In genomic region chr22:23836692-23837495, GRCh38 we compare ENCODE assay signal across 13 cellular contexts. TPM values are rescaled to one million over a fixed set of nuclear protein-coding genes. Genes with fewer than 3 reads are reported as not detected.
DNase-seq lines count a peak whose midpoint lies in the region; ATAC-seq and TF ChIP-seq lines count a peak whose summit lies in the region.
"Had no signal": no experiment of that assay in that cellular context is flagged by ENCODE, and none has a peak within 500 bp of the region (broad histone marks: within the 10 kb centered on the region; RNA-seq: fewer than 3 reads in every experiment).

No MANE protein-coding gene starts in this region.

- POLR2A ChIA-PET in activated naive CD8-positive, alpha-beta T cell treated with anti-CD3 and anti-CD28 coated beads, Interleukin-2, amount 10 ng/mL, durations not matched to agents 7 days and 5 days (lab: Charles Lee) = interaction anchor here (1.1 to 1.5 kb wide), 3 partner anchors 10 to 50 kb away, joined by 4 to 6 read pairs (median 4); partner anchors contain the start of gene SMARCB1

- 84% methylated on average over 9 of the region's 12 CpGs for WGBS in hepatocyte (ENCODE audit: low lambda C conversion rate, missing lambda C conversion rate)

- H3K4me1 ChIP-seq in hepatocyte (ENCODE audit: insufficient read depth) = peaks cover 17% of the 10 kb centered on the region

- no peaks in the 10 kb centered on the region for H3K9me2 ChIP-seq in hepatocyte (replicated peaks; ENCODE audit: insufficient read depth)

- peaks cover 21% of the 10 kb centered on the region for H3K4me1 Mint-ChIP-seq in activated naive CD8-positive, alpha-beta T cell treated with anti-CD3 and anti-CD28 coated beads, Interleukin-2, amount 10 ng/mL, durations not matched to agents 7 days and 5 days
- H3K4me1 Mint-ChIP-seq in naive B cell = peaks cover 51 to 68% (median 63%) of the 10 kb centered on the region in 3 donors

- no peak overlapping the region for H3K27ac Mint-ChIP-seq in activated naive CD8-positive, alpha-beta T cell treated with anti-CD3 and anti-CD28 coated beads, Interleukin-2, amount 10 ng/mL, durations not matched to agents 7 days and 5 days
- peak overlapping the region; percentile 92 to 100 (median 98) for H3K27ac Mint-ChIP-seq in naive B cell

- no peak overlapping the region for H2AFZ ChIP-seq in hepatocyte

- H3K4me3 ChIP-seq in GM06990 (replicated peaks; ENCODE audit: low read depth, low read length) (peak overlapping the region; percentile 77), hepatocyte (no peak overlapping the region)
- H3K4me3 ChIP-seq: coronary artery had no signal

- H3K36me3 ChIP-seq in GM06990 (ENCODE audit: control insufficient read depth, insufficient read depth, low read length) (peaks cover 34% of the 10 kb centered on the region), hepatocyte (replicated peaks; ENCODE audit: insufficient read depth, low read depth) (no peaks in the 10 kb centered on the region)

- no peaks in the 10 kb centered on the region for H3K9me3 ChIP-seq in hepatocyte (ENCODE audit: low read depth)

- H3K9me3 Mint-ChIP-seq in activated naive CD8-positive, alpha-beta T cell treated with anti-CD3 and anti-CD28 coated beads, Interleukin-2, amount 10 ng/mL, durations not matched to agents 7 days and 5 days = no peaks in the 10 kb centered on the region
- no peaks in the 10 kb centered on the region for H3K9me3 Mint-ChIP-seq in naive B cell
- H3K9me3 Mint-ChIP-seq: CD14-positive monocyte had no signal

- no peak for ATAC-seq in activated naive CD8-positive, alpha-beta T cell treated with anti-CD3 and anti-CD28 coated beads, Interleukin-2, amount 10 ng/mL, durations not matched to agents 7 days and 5 days (ENCODE audit: low read depth)
- ATAC-seq in naive B cell (ENCODE audit: low read depth in 2 of 2) (no peak), HG03045 (IDR thresholded peaks at IDR 0.05; ENCODE audit: unreplicated experiment) (no peak), HG03039 (IDR thresholded peaks at IDR 0.05; ENCODE audit: unreplicated experiment) (no peak)

- H4K20me1 ChIP-seq in hepatocyte (ENCODE audit: insufficient read depth, poor library complexity, severe bottlenecking) = no peaks in the 10 kb centered on the region

- no peak overlapping the region for H3K4me2 ChIP-seq in hepatocyte

- H3K79me2 ChIP-seq in hepatocyte = no peaks in the 10 kb centered on the region

- H3K27me3 ChIP-seq in GM06990 (replicated peaks; ENCODE audit: control insufficient read depth, insufficient read depth, low read length) (no peaks in the 10 kb centered on the region; the same call in 1 of the 2 replicates), hepatocyte (no peaks in the 10 kb centered on the region)

- no peak for TF ChIP-seq CTCF in 22Rv1 (IDR thresholded peaks at IDR 0.05)
- no peak for TF ChIP-seq CTCF in GM06990 (IDR thresholded peaks at IDR 0.05; ENCODE audit: insufficient read depth, low read length, poor library complexity, severe bottlenecking)
- TF ChIP-seq CTCF in hepatocyte (IDR thresholded peaks at IDR 0.05; ENCODE audit: poor library complexity) = no peak

- peak overlapping the region; percentile 31 for H3K4me3 Mint-ChIP-seq in activated naive CD8-positive, alpha-beta T cell treated with anti-CD3 and anti-CD28 coated beads, Interleukin-2, amount 10 ng/mL, durations not matched to agents 7 days and 5 days
- H3K4me3 Mint-ChIP-seq in naive B cell = peak overlapping the region; percentile 80 to 98 (median 96)

- H3K27me3 Mint-ChIP-seq in activated naive CD8-positive, alpha-beta T cell treated with anti-CD3 and anti-CD28 coated beads, Interleukin-2, amount 10 ng/mL, durations not matched to agents 7 days and 5 days = peaks cover 9% of the 10 kb centered on the region
- H3K27me3 Mint-ChIP-seq in naive B cell = no peaks in the 10 kb centered on the region

- no peak for DNase-seq in GM06990 (ENCODE audit: extremely low read depth, insufficient read length)
- DNase-seq in activated naive CD8-positive, alpha-beta T cell treated with anti-CD3 and anti-CD28 coated beads, Interleukin-2, amount 10 ng/mL, durations not matched to agents 7 days and 5 days = peak; percentile 33
- no peak for DNase-seq in naive B cell
- DNase-seq in hepatocyte (ENCODE audit: low spot score) = no peak
- DNase-seq in medulla oblongata (ENCODE audit: extremely low spot score) = no peak
- DNase-seq: NCI-H446 treated with DMSO at 0.1 percent for 48 hours; stimulated activated CD4-positive, alpha-beta T cell treated with anti-CD3 and anti-CD28 coated beads, Interleukin-15, amount 100 ng/mL, for 24 hours; WERI-Rb-1 had no signal

- H3K36me3 Mint-ChIP-seq in activated naive CD8-positive, alpha-beta T cell treated with anti-CD3 and anti-CD28 coated beads, Interleukin-2, amount 10 ng/mL, durations not matched to agents 7 days and 5 days = peaks cover 6% of the 10 kb centered on the region
- peaks cover 0 to 8% of the 10 kb centered on the region in 2 donors for H3K36me3 Mint-ChIP-seq in naive B cell

- H3K27ac ChIP-seq in 22Rv1 (peak overlapping the region; percentile 72), hepatocyte (no peak overlapping the region)

RNA-seq across cellular contexts. Expression of gene DERL3, which starts 1.9 kb away (rescaled TPM):
- 1 to 10 TPM; 9.6 to 9.9 TPM for total RNA-seq in activated naive CD8-positive, alpha-beta T cell treated with anti-CD3 and anti-CD28 coated beads, Interleukin-2, amount 10 ng/mL, durations not matched to agents 7 days and 5 days
- polyA plus RNA-seq in naive B cell (ENCODE audit: low read depth in 6 of 6) = 10 to 100 TPM; 25.2 to 33.9 (median 26.4) TPM
- 1.6 and 1.8 TPM in 2 replicates for total RNA-seq in hepatocyte
- polyA plus RNA-seq in hepatocyte = 5.1 and 6.1 TPM in 2 replicates

RNA-seq across cellular contexts. Expression of gene SLC2A11, which starts 20.8 kb away (rescaled TPM):
- 10 to 100 TPM; 10.0 to 12.1 TPM for total RNA-seq in activated naive CD8-positive, alpha-beta T cell treated with anti-CD3 and anti-CD28 coated beads, Interleukin-2, amount 10 ng/mL, durations not matched to agents 7 days and 5 days
- polyA plus RNA-seq in naive B cell (ENCODE audit: low read depth in 6 of 6) (10 to 100 TPM in 4 of 6 donors, 1 to 10 TPM in 2; 7.0 to 15.9 (median 10.9) TPM), hepatocyte (15.0 and 20.9 TPM in 2 replicates)
- total RNA-seq in hepatocyte = 11.6 and 15.0 TPM in 2 replicates

RNA-seq across cellular contexts. Expression of gene SMARCB1, which starts 50.1 kb away (rescaled TPM):
- 10 to 100 TPM; 81.2 to 82.8 TPM for total RNA-seq in activated naive CD8-positive, alpha-beta T cell treated with anti-CD3 and anti-CD28 coated beads, Interleukin-2, amount 10 ng/mL, durations not matched to agents 7 days and 5 days
- polyA plus RNA-seq in naive B cell (ENCODE audit: low read depth in 6 of 6) (10 to 100 TPM; 73.0 to 90.9 (median 78.1) TPM), hepatocyte (103 and 120 TPM in 2 replicates)
- total RNA-seq in hepatocyte = 84.3 and 88.2 TPM in 2 replicates

RNA-seq across cellular contexts. Expression of gene MIF, which starts 57.3 kb away (rescaled TPM):
- 100 to 1,000 TPM; 776 to 848 TPM for total RNA-seq in activated naive CD8-positive, alpha-beta T cell treated with anti-CD3 and anti-CD28 coated beads, Interleukin-2, amount 10 ng/mL, durations not matched to agents 7 days and 5 days
- 1,000 to 10,000 TPM in 2 of 6 donors, 100 to 1,000 TPM in 4; 853 to 1,113 (median 946) TPM for polyA plus RNA-seq in naive B cell (ENCODE audit: low read depth in 6 of 6)
- 240 and 306 TPM in 2 replicates for total RNA-seq in hepatocyte
- 2,070 and 2,177 TPM in 2 replicates for polyA plus RNA-seq in hepatocyte
